In genomic region chr21:31873696-31874599, GRCh38 we compare ENCODE assay signal across 8 cellular contexts. TPM values are rescaled to one million over a fixed set of nuclear protein-coding genes. Genes with fewer than 3 reads are reported as not detected.
A peak's percentile ranks its signal among the peaks of the same experiment; 100 is the strongest.
DNase-seq lines count a peak whose midpoint lies in the region; ATAC-seq and TF ChIP-seq lines count a peak whose summit lies in the region.

No MANE protein-coding gene starts in this region.

- no peak overlapping the region for H3K27ac ChIP-seq in naive thymus-derived CD4-positive, alpha-beta T cell (ENCODE audit: low read depth, low read length)
- H3K27ac ChIP-seq in thymus (ENCODE audit: low read depth) = no peak overlapping the region

- 3% methylated on average over 77 of the region's 77 CpGs for WGBS in thymus

- H3K27me3 Mint-ChIP-seq in activated B cell treated with CpG ODN at 0.5 μM for 24 hours (peaks cover 47% of the 10 kb centered on the region), endothelial cell (ENCODE audit: unreplicated experiment) (peaks cover 14% of the 10 kb centered on the region)
- H3K27me3 Mint-ChIP-seq in naive thymus-derived CD4-positive, alpha-beta T cell = peaks cover 47 to 65% (median 55%) of the 10 kb centered on the region in 5 donors

- H3K9me3 Mint-ChIP-seq in activated B cell treated with CpG ODN at 0.5 μM for 24 hours = no peaks in the 10 kb centered on the region
- H3K9me3 Mint-ChIP-seq in endothelial cell (ENCODE audit: unreplicated experiment) = no peaks in the 10 kb centered on the region
- H3K9me3 Mint-ChIP-seq in naive thymus-derived CD4-positive, alpha-beta T cell = no peaks in the 10 kb centered on the region

- no peaks in the 10 kb centered on the region for H3K4me1 ChIP-seq in naive thymus-derived CD4-positive, alpha-beta T cell (ENCODE audit: control insufficient read depth in 2 of 2, insufficient read depth in 2 of 2, low read length in 2 of 2)
- H3K4me1 ChIP-seq in thymus (ENCODE audit: control insufficient read depth, insufficient read depth, low read length) = peaks cover 3% of the 10 kb centered on the region

- TF ChIP-seq CTCF in activated B cell treated with CpG ODN at 0.5 μM for 24 hours (IDR thresholded peaks at IDR 0.05) (no peak), endothelial cell (IDR thresholded peaks at IDR 0.05; ENCODE audit: unreplicated experiment) (peak; percentile 80)

- H3K36me3 ChIP-seq in naive thymus-derived CD4-positive, alpha-beta T cell (ENCODE audit: control insufficient read depth in 2 of 3, insufficient read depth in 3 of 3, low read length in 3 of 3) = no peaks in the 10 kb centered on the region
- no peaks in the 10 kb centered on the region for H3K36me3 ChIP-seq in thymus (ENCODE audit: control insufficient read depth, insufficient read depth)

- H3K36me3 Mint-ChIP-seq in activated B cell treated with CpG ODN at 0.5 μM for 24 hours (ENCODE audit: low read depth) (no peaks in the 10 kb centered on the region), endothelial cell (ENCODE audit: low read depth, unreplicated experiment) (no peaks in the 10 kb centered on the region)
- H3K36me3 Mint-ChIP-seq in naive thymus-derived CD4-positive, alpha-beta T cell = no peaks in the 10 kb centered on the region

- H3K9me3 ChIP-seq in naive thymus-derived CD4-positive, alpha-beta T cell (ENCODE audit: control insufficient read depth in 2 of 3, low read length in 3 of 3) = no peaks in the 10 kb centered on the region
- no peaks in the 10 kb centered on the region for H3K9me3 ChIP-seq in thymus (ENCODE audit: control insufficient read depth)

- H3K27ac Mint-ChIP-seq in activated B cell treated with CpG ODN at 0.5 μM for 24 hours = no peak overlapping the region
- no peak overlapping the region for H3K27ac Mint-ChIP-seq in endothelial cell (ENCODE audit: unreplicated experiment)
- H3K27ac Mint-ChIP-seq in naive thymus-derived CD4-positive, alpha-beta T cell = no peak overlapping the region

- DNase-seq in COLO668 (lab: John Stamatoyannopoulos, UW; ENCODE audit: unreplicated experiment) (peak; percentile 68), activated B cell treated with CpG ODN at 0.5 μM for 24 hours (peak; percentile 53), endothelial cell (ENCODE audit: low spot score) (peak; percentile 84)
- peak; percentile 16 for DNase-seq in Jurkat, Clone E6-1 (ENCODE audit: low read depth, low spot score)
- peak in 3 of 9 donors; percentile 9 to 65 (median 9) for DNase-seq in naive thymus-derived CD4-positive, alpha-beta T cell

- CTCF ChIA-PET in activated B cell treated with CpG ODN at 0.5 μM for 24 hours (lab: Charles Lee) = interaction anchor here (1.0 to 1.5 kb wide), 3 partner anchors 8 to 92 kb away, joined by 3 to 5 read pairs (median 5); no protein-coding TSS in a partner anchor
- CTCF ChIA-PET in naive thymus-derived CD4-positive, alpha-beta T cell (lab: Charles Lee) = interaction anchor here (1.0 kb wide), 1 partner anchor 8 kb away, joined by 3 read pairs; no protein-coding TSS in a partner anchor

- peaks cover 8% of the 10 kb centered on the region for H3K4me1 Mint-ChIP-seq in activated B cell treated with CpG ODN at 0.5 μM for 24 hours
- H3K4me1 Mint-ChIP-seq in endothelial cell (ENCODE audit: unreplicated experiment) = peaks cover 26% of the 10 kb centered on the region
- peaks cover 5 to 15% (median 11%) of the 10 kb centered on the region in 7 donors for H3K4me1 Mint-ChIP-seq in naive thymus-derived CD4-positive, alpha-beta T cell

- H3K27me3 ChIP-seq in naive thymus-derived CD4-positive, alpha-beta T cell (ENCODE audit: control insufficient read depth in 2 of 2, insufficient read depth in 2 of 2, low read length in 2 of 2) = peaks cover 0 to 4% of the 10 kb centered on the region in 2 donors
- peaks cover 56% of the 10 kb centered on the region for H3K27me3 ChIP-seq in thymus (ENCODE audit: control insufficient read depth, insufficient read depth)

- intact Hi-C loops in activated B cell treated with CpG ODN at 0.5 μM for 24 hours (cut with micrococcal nuclease) = loop anchor here (2.0 kb wide), 2 partner anchors 87 to 93 kb away; no protein-coding TSS in a partner anchor
- intact Hi-C loops in naive thymus-derived CD4-positive, alpha-beta T cell (cut with micrococcal nuclease) = loop anchor here in 1 of 2 donors (10.0 kb wide), 1 partner anchor 101 kb away; no protein-coding TSS in a partner anchor

- ATAC-seq in activated B cell treated with CpG ODN at 0.5 μM for 24 hours (ENCODE audit: low read depth) = peak; percentile 63
- ATAC-seq in naive thymus-derived CD4-positive, alpha-beta T cell = peak; percentile 40
- no peak for ATAC-seq in HG03342 (IDR thresholded peaks at IDR 0.05; ENCODE audit: unreplicated experiment)
- ATAC-seq in GM21447 (IDR thresholded peaks at IDR 0.05; ENCODE audit: unreplicated experiment) = no peak

- H3K4me3 ChIP-seq in Jurkat, Clone E6-1 (ENCODE audit: low read length) = peak overlapping the region; percentile 62
- no peak overlapping the region for H3K4me3 ChIP-seq in naive thymus-derived CD4-positive, alpha-beta T cell (ENCODE audit: low read length)
- peak overlapping the region; percentile 45 for H3K4me3 ChIP-seq in thymus (ENCODE audit: low read length)

- POLR2A ChIA-PET in activated B cell treated with CpG ODN at 0.5 μM for 24 hours (lab: Charles Lee) = interaction anchor here (0.6 to 0.7 kb wide), 2 partner anchors 101 to 141 kb away, joined by 3 read pairs; no protein-coding TSS in a partner anchor
- POLR2A ChIA-PET in naive thymus-derived CD4-positive, alpha-beta T cell (lab: Charles Lee) = no interaction called here

- H3K4me3 Mint-ChIP-seq in activated B cell treated with CpG ODN at 0.5 μM for 24 hours = peak overlapping the region; percentile 66
- H3K4me3 Mint-ChIP-seq in endothelial cell (ENCODE audit: unreplicated experiment) = peak overlapping the region; percentile 87
- H3K4me3 Mint-ChIP-seq in naive thymus-derived CD4-positive, alpha-beta T cell = peak overlapping the region in 7 of 10 donors; percentile 29 to 86 (median 51)

RNA-seq across cellular contexts. Expression of gene HUNK, which starts 1.1 kb away (rescaled TPM):
- polyA plus RNA-seq in Jurkat, Clone E6-1 (2012; ENCODE audit: insufficient read depth, insufficient read length) = 16.5 TPM
- total RNA-seq in activated B cell treated with CpG ODN at 0.5 μM for 24 hours (0.51 and 1.5 TPM in 2 replicates), endothelial cell (ENCODE audit: unreplicated experiment) (19.3 TPM)
- total RNA-seq in naive thymus-derived CD4-positive, alpha-beta T cell = under 1 TPM in 3 of 5 experiments, not detected in 2; 0.16 to 0.54 (median 0.30) TPM
- polyA plus RNA-seq in naive thymus-derived CD4-positive, alpha-beta T cell = not detected
- polyA plus RNA-seq in thymus = 0.21 TPM

Comparison
In these comparisons a context has a peak if more than half of its experiments do, and no peak if none do; other contexts are left out.
1. ATAC-seq: peak in activated B cell treated with CpG ODN at 0.5 μM for 24 hours (single experiment) and naive thymus-derived CD4-positive, alpha-beta T cell (single experiment); none in HG03342 (single experiment) and GM21447 (single experiment).
2. Peak in every context shown above with its lines, with median percentiles within 50 percentile points of each other: H3K4me3 Mint-ChIP-seq.